8 cellular contexts compared by ENCODE assay signal in genomic region chr11:66081505-66081904, GRCh38. TPM values are rescaled to one million over a fixed set of nuclear protein-coding genes. Genes with fewer than 3 reads are reported as not detected.
A peak's percentile ranks its signal among the peaks of the same experiment; 100 is the strongest.
DNase-seq lines count a peak whose midpoint lies in the region; ATAC-seq and TF ChIP-seq lines count a peak whose summit lies in the region.

No MANE protein-coding gene starts in this region.

- H3K4me3 ChIP-seq in DND-41 (ENCODE audit: low read depth in 1 of 2, low read length in 2 of 2) (peak overlapping the region in 1 of 2 experiments; percentile 45; a peak in 2 of 4 replicates), gastrocnemius medialis (no peak overlapping the region)

- peak; percentile 81 for DNase-seq in DND-41
- DNase-seq in NCI-H526 (lab: John Stamatoyannopoulos, UW) = peak; percentile 42 to 67
- DNase-seq in activated CD8-positive, alpha-beta memory T cell treated with anti-CD3 and anti-CD28 coated beads, Interleukin-2, amount 50 U/mL, for 4 hours = peak; percentile 65
- DNase-seq in fibroblast of gingiva (ENCODE audit: low read depth) = peak; percentile 21
- DNase-seq in gastrocnemius medialis = peak; percentile 26 to 38
- no peak for DNase-seq in SHP77 treated with DMSO at 0.1 percent for 48 hours (lab: John Stamatoyannopoulos, UW)
- no peak for DNase-seq in NCI-H146 (lab: John Stamatoyannopoulos, UW)

- H2AFZ ChIP-seq in DND-41 (ENCODE audit: low read depth, low read length) = peak overlapping the region; percentile 69

- H3K9ac ChIP-seq in DND-41 (ENCODE audit: low read depth, low read length) = peak overlapping the region; percentile 46

- in situ Hi-C loops in gastrocnemius medialis (cut with MboI; ENCODE audit: low sequenced_read_pairs in 4 of 4) = no loop called here

- intact Hi-C loops in gastrocnemius medialis (cut with DNase I; ENCODE audit: low total_unique reads) = no loop called here

- peaks cover 5% of the 10 kb centered on the region; the same call in 1 of the 2 replicates for H4K20me1 ChIP-seq in DND-41 (ENCODE audit: insufficient read depth, low read length)

- TF ChIP-seq POLR2A in gastrocnemius medialis (IDR thresholded peaks at IDR 0.05) = no peak

- TF ChIP-seq CTCF in DND-41 (IDR thresholded peaks at IDR 0.05; ENCODE audit: borderline replicate concordance, extremely low read depth, low read length, poor library complexity, severe bottlenecking) (no peak), gastrocnemius medialis (IDR thresholded peaks at IDR 0.05 in 4 of 5, conservative IDR thresholded peaks at IDR 0.05 in 1 of 5) (no peak)

- H3K79me2 ChIP-seq in DND-41 (ENCODE audit: insufficient read depth, low read length) = peaks cover 42% of the 10 kb centered on the region

- H3K36me3 ChIP-seq in DND-41 (ENCODE audit: insufficient read depth, low read length) (no peaks in the 10 kb centered on the region), gastrocnemius medialis (no peaks in the 10 kb centered on the region)

- H3K27me3 ChIP-seq in DND-41 (ENCODE audit: insufficient read depth, low read length, poor library complexity) = no peaks in the 10 kb centered on the region
- H3K27me3 ChIP-seq in gastrocnemius medialis = no peaks in the 10 kb centered on the region

- H3K9me3 ChIP-seq in DND-41 (ENCODE audit: insufficient read depth, low read length, severe bottlenecking) (no peaks in the 10 kb centered on the region), gastrocnemius medialis (no peaks in the 10 kb centered on the region)

- peak; percentile 100 for ATAC-seq in DND-41 (ENCODE audit: insufficient read depth, low read depth)
- ATAC-seq in HG02571 (IDR thresholded peaks at IDR 0.05; ENCODE audit: unreplicated experiment) = peak; percentile 79
- ATAC-seq in gastrocnemius medialis = peak; percentile 47

- H3K4me1 ChIP-seq in DND-41 (ENCODE audit: insufficient read depth, low read length) = peaks cover 28% of the 10 kb centered on the region
- peaks cover 0 to 19% of the 10 kb centered on the region in 2 donors for H3K4me1 ChIP-seq in gastrocnemius medialis

- H3K4me2 ChIP-seq in DND-41 (ENCODE audit: insufficient read depth, low read length) = peak overlapping the region; percentile 63

- H3K27ac ChIP-seq in DND-41 (ENCODE audit: low read length) (peak overlapping the region; percentile 82), gastrocnemius medialis (no peak overlapping the region)

RNA-seq across cellular contexts. Expression of gene PACS1, which starts 11.4 kb away (rescaled TPM):
- 10 to 100 TPM in 3 of 4 donors, 1 to 10 TPM in 1; 6.6 to 20.4 (median 16.9) TPM for total RNA-seq in gastrocnemius medialis

RNA-seq across cellular contexts. Expression of gene SF3B2, which starts 29.3 kb away (rescaled TPM):
- 100 to 1,000 TPM in 3 of 4 donors, 10 to 100 TPM in 1; 92.9 to 186 (median 124) TPM for total RNA-seq in gastrocnemius medialis

RNA-seq across cellular contexts. Expression of gene GAL3ST3, which starts 32.5 kb away (rescaled TPM):
- total RNA-seq in gastrocnemius medialis = under 1 TPM in 1 of 4 donors, not detected in 3; 0.12 TPM

RNA-seq across cellular contexts. Expression of gene CATSPER1, which starts 55.2 kb away (rescaled TPM):
- not detected for total RNA-seq in gastrocnemius medialis

Comparison
In these comparisons a context has a peak if more than half of its experiments do, and no peak if none do; other contexts are left out.
1. ATAC-seq: peak in every context shown above with its lines; median percentile 100 in DND-41; 79 in HG02571; 47 in gastrocnemius medialis.
2. DNase-seq: peak in DND-41 (single experiment), NCI-H526 (2 of 2), activated CD8-positive, alpha-beta memory T cell treated with anti-CD3 and anti-CD28 coated beads, Interleukin-2, amount 50 U/mL, for 4 hours (single experiment), fibroblast of gingiva (single experiment) and gastrocnemius medialis (2 of 2); none in SHP77 treated with DMSO at 0.1 percent for 48 hours (single experiment) and NCI-H146 (single experiment).